22 cellular contexts compared by ENCODE assay signal in genomic region chr2:51723716-51724115, GRCh38.
DNase-seq lines count a peak whose midpoint lies in the region; ATAC-seq and TF ChIP-seq lines count a peak whose summit lies in the region.
"Had no signal": no experiment of that assay in that cellular context is flagged by ENCODE, and none has a peak within 500 bp of the region (broad histone marks: within the 10 kb centered on the region; RNA-seq: fewer than 3 reads in every experiment).

No MANE protein-coding gene starts in this region.

- peaks cover 2 to 11% (median 6%) of the 10 kb centered on the region in 8 donors for H3K9me3 Mint-ChIP-seq in CD4-positive, alpha-beta memory T cell
- peaks cover 16% of the 10 kb centered on the region for H3K9me3 Mint-ChIP-seq in activated T-cell treated with anti-CD3 and anti-CD28 coated beads, Interleukin-2, amount 50 U/mL, for 4 hours

- no peaks in the 10 kb centered on the region for H3K36me3 Mint-ChIP-seq in CD4-positive, alpha-beta memory T cell
- no peaks in the 10 kb centered on the region for H3K36me3 Mint-ChIP-seq in activated T-cell treated with anti-CD3 and anti-CD28 coated beads, Interleukin-2, amount 50 U/mL, for 4 hours (ENCODE audit: insufficient read depth)

- ATAC-seq in GM21515 (IDR thresholded peaks at IDR 0.05; ENCODE audit: unreplicated experiment) (no peak), GM18870 (IDR thresholded peaks at IDR 0.05; ENCODE audit: unreplicated experiment) (no peak)
- ATAC-seq in activated T-cell treated with anti-CD3 and anti-CD28 coated beads, Interleukin-2, amount 50 U/mL, for 4 hours: no peak
- ATAC-seq: K562, Panc1 had no signal

- CTCF ChIA-PET in CD4-positive, alpha-beta memory T cell (lab: Charles Lee; ENCODE audit: partially characterized antibody): no interaction called here

- H3K27me3 ChIP-seq in fibroblast of lung (ENCODE audit: control insufficient read depth, insufficient read depth, low read length): no peaks in the 10 kb centered on the region
- no peaks in the 10 kb centered on the region for H3K27me3 ChIP-seq in CD4-positive, alpha-beta memory T cell (ENCODE audit: insufficient read depth, low read length)

- no peak overlapping the region for H3K27ac ChIP-seq in fibroblast of lung (ENCODE audit: insufficient read depth, low read length)
- H3K27ac ChIP-seq in CD4-positive, alpha-beta memory T cell (ENCODE audit: low read depth, low read length): no peak overlapping the region
- H3K27ac ChIP-seq: C4-2B had no signal

- no peak overlapping the region for H3K4me3 ChIP-seq in fibroblast of lung (replicated peaks in 1 of 4; ENCODE audit: control extremely low read depth in 1 of 4, insufficient read depth in 1 of 4, low read depth in 3 of 4, low read length in 4 of 4)
- H3K4me3 ChIP-seq in CD4-positive, alpha-beta memory T cell (ENCODE audit: low read length in 2 of 2): no peak overlapping the region
- H3K4me3 ChIP-seq: K562 had no signal

- no peaks in the 10 kb centered on the region for H4K20me1 ChIP-seq in fibroblast of lung (ENCODE audit: control insufficient read depth, extremely low read depth, insufficient read depth, low read length)

- H3K4me1 Mint-ChIP-seq in CD4-positive, alpha-beta memory T cell: no peaks in the 10 kb centered on the region
- no peaks in the 10 kb centered on the region for H3K4me1 Mint-ChIP-seq in activated T-cell treated with anti-CD3 and anti-CD28 coated beads, Interleukin-2, amount 50 U/mL, for 4 hours (ENCODE audit: low read depth)

- POLR2A ChIA-PET in CD4-positive, alpha-beta memory T cell (lab: Charles Lee; ENCODE audit: partially characterized antibody): no interaction called here

- no peaks in the 10 kb centered on the region for H3K27me3 Mint-ChIP-seq in CD4-positive, alpha-beta memory T cell
- H3K27me3 Mint-ChIP-seq in activated T-cell treated with anti-CD3 and anti-CD28 coated beads, Interleukin-2, amount 50 U/mL, for 4 hours (ENCODE audit: low read depth): no peaks in the 10 kb centered on the region

- DNase-seq in HT1080 (ENCODE audit: low read depth) (peak; percentile 48), amniotic epithelial cell (ENCODE audit: low read depth) (peak; percentile 86), fibroblast of lung (ENCODE audit: low read depth in 2 of 2) (peak; percentile 51 to 65), myocyte (ENCODE audit: low read depth) (peak; percentile 22)
- no peak for DNase-seq in CD4-positive, alpha-beta memory T cell
- DNase-seq in activated T-cell treated with anti-CD3 and anti-CD28 coated beads, Interleukin-2, amount 50 U/mL, for 4 hours: no peak
- DNase-seq: EL; GF-D8; NCI-H1092 treated with DMSO at 0.1 percent for 48 hours; NCI-H1436 treated with DMSO at 0.1 percent for 48 hours; NCI-H1930; NCI-H2227 treated with DMSO at 0.1 percent for 48 hours; NCI-H510A; NCI-H774; NK-92 treated with Interleukin-12 subunit alpha and Interleukin-12 subunit beta, amount 100 ng/mL, for 24 hours; SIG-M5; SK-N-SH had no signal

- H3K9me3 ChIP-seq in fibroblast of lung (ENCODE audit: control insufficient read depth, insufficient read depth, low read depth, low read length): no peaks in the 10 kb centered on the region
- H3K9me3 ChIP-seq in CD4-positive, alpha-beta memory T cell (ENCODE audit: control insufficient read depth in 1 of 2, low read length in 2 of 2): no peaks in the 10 kb centered on the region
- H3K9me3 ChIP-seq: SK-N-SH had no signal

- H3K36me3 ChIP-seq in fibroblast of lung (ENCODE audit: control insufficient read depth, insufficient read depth, low read length): no peaks in the 10 kb centered on the region
- no peaks in the 10 kb centered on the region for H3K36me3 ChIP-seq in CD4-positive, alpha-beta memory T cell (ENCODE audit: insufficient read depth, low read length)

- no peaks in the 10 kb centered on the region for H3K4me1 ChIP-seq in fibroblast of lung (ENCODE audit: control insufficient read depth, extremely low read depth, insufficient read depth, low read length)
- H3K4me1 ChIP-seq in CD4-positive, alpha-beta memory T cell (ENCODE audit: insufficient read depth, low read length): no peaks in the 10 kb centered on the region

- TF ChIP-seq CTCF in fibroblast of lung (conservative IDR thresholded peaks at IDR 0.05 in 1 of 2, IDR thresholded peaks at IDR 0.05 in 1 of 2; ENCODE audit: low read depth in 1 of 2, low read length in 2 of 2): no peak

- H3K9ac ChIP-seq in fibroblast of lung (ENCODE audit: insufficient read depth, low read length): no peak overlapping the region
- H3K9ac ChIP-seq: SK-N-SH had no signal

- intact Hi-C loops in CD4-positive, alpha-beta memory T cell (cut with micrococcal nuclease): no loop called here

- no peak overlapping the region for H3K27ac Mint-ChIP-seq in CD4-positive, alpha-beta memory T cell

- no peak overlapping the region for H2AFZ ChIP-seq in fibroblast of lung (ENCODE audit: low read length)

- no peaks in the 10 kb centered on the region for H3K79me2 ChIP-seq in fibroblast of lung (ENCODE audit: control insufficient read depth, insufficient read depth, low read length)

- no peak overlapping the region for H3K4me3 Mint-ChIP-seq in CD4-positive, alpha-beta memory T cell
- no peak overlapping the region for H3K4me3 Mint-ChIP-seq in activated T-cell treated with anti-CD3 and anti-CD28 coated beads, Interleukin-2, amount 50 U/mL, for 4 hours

- no peak overlapping the region for H3K4me2 ChIP-seq in fibroblast of lung (ENCODE audit: extremely low read depth, insufficient read depth, low read length)
- H3K4me2 ChIP-seq: SK-N-SH had no signal

Comparison
In these comparisons a context has a peak if more than half of its experiments do, and no peak if none do; other contexts are left out.
1. DNase-seq: peak in HT1080 (single experiment), amniotic epithelial cell (single experiment), fibroblast of lung (2 of 2) and myocyte (single experiment); none in CD4-positive, alpha-beta memory T cell (0 of 5) and activated T-cell treated with anti-CD3 and anti-CD28 coated beads, Interleukin-2, amount 50 U/mL, for 4 hours (single experiment).